16 cellular contexts compared by ENCODE assay signal in the genomic region with DNA sequence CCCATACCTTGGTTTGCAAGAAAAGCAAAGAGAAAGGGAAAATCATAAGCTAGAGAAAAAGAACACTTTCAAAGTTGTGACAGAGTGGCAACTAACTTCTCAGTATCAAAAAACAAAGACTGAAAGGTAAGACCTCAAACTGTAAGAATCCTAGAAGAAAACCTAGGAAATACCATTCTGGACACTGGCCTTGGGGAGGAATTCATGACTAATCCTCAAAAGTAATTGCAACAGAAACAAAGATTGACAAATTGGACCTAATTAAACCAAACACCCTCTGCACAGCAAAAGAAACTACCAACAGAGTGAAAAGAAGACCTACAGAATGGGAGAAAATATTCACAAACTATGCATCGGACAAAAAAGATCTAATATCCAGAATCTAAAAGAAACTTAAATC.
"Had no signal": no experiment of that assay in that cellular context is flagged by ENCODE, and none has a peak within 500 bp of the region (broad histone marks: within the 10 kb centered on the region; RNA-seq: fewer than 3 reads in every experiment).

No MANE protein-coding gene starts in this region.

- H3K27me3 ChIP-seq: thyroid gland had no signal

- H3K36me3 ChIP-seq: thyroid gland had no signal

- ATAC-seq: activated CD8-positive, alpha-beta T cell treated with anti-CD3 and anti-CD28 coated beads, Interleukin-2, amount 10 ng/mL, durations not matched to agents 7 days and 5 days; activated naive CD4-positive, alpha-beta T cell treated with anti-CD3 and anti-CD28 coated beads, Interleukin-2, amount 50 U/mL, for 72 hours; activated T-cell treated with anti-CD3 and anti-CD28 coated beads, Interleukin-2, amount 50 U/mL, for 72 hours; effector memory CD8-positive, alpha-beta T cell; left lobe of liver; stimulated activated effector memory CD8-positive, alpha-beta T cell treated with anti-CD3 and anti-CD28 coated beads, Interleukin-12 subunit alpha, Interleukin-12 subunit beta, amount 100 ng/mL, for 72 hours had no signal

- H3K9me3 ChIP-seq: thyroid gland had no signal

- DNase-seq: activated B cell treated with CpG ODN at 0.5 μM for 24 hours; activated CD4-positive, alpha-beta T cell treated with anti-CD3 and anti-CD28 coated beads, Interleukin-2, amount 10 ng/mL, durations not matched to agents 24 days and 14 days; activated CD8-positive, alpha-beta memory T cell treated with anti-CD3 and anti-CD28 coated beads, Interleukin-2, amount 50 U/mL, for 48 hours; activated CD8-positive, alpha-beta T cell treated with anti-CD3 and anti-CD28 coated beads, Interleukin-2, amount 10 ng/mL, durations not matched to agents 7 days and 5 days; activated gamma-delta T cell; activated T-cell treated with anti-CD3 and anti-CD28 coated beads, Interleukin-2, amount 50 U/mL, for 72 hours; amniotic stem cell; cerebellar nuclear complex; effector memory CD8-positive, alpha-beta T cell; stimulated activated CD4-positive, alpha-beta T cell treated with anti-CD3 and anti-CD28 coated beads, Interleukin-12 subunit alpha, Interleukin-12 subunit beta, amount 100 ng/mL, for 4 hours; stimulated activated CD4-positive, alpha-beta T cell treated with anti-CD3 and anti-CD28 coated beads, Interleukin-2, amount 100 ng/mL, for 24 hours; T-helper 2 cell; thyroid gland had no signal

- H3K27ac ChIP-seq: thyroid gland had no signal

- H3K4me3 ChIP-seq: thyroid gland had no signal
